ENCODE assay signal across 1 cellular context in genomic region chr18:9171919-9172318, GRCh38.
TF ChIP-seq lines count a peak whose summit lies in the region.

No MANE protein-coding gene starts in this region.

TF ChIP-seq in WTC11, 78 proteins besides CTCF, POLR2A, EP300 and RAD21:
- TF ChIP-seq ZNF317 (CRISPR knock-in tag; IDR thresholded peaks at IDR 0.05; ENCODE audit: borderline replicate concordance, low read depth): peak; percentile 65
